Comparison of ENCODE assay signal across 8 cellular contexts in genomic region chr5:162068412-162068811, GRCh38. TPM values are rescaled to one million over a fixed set of nuclear protein-coding genes. Genes with fewer than 3 reads are reported as not detected.
DNase-seq lines count a peak whose midpoint lies in the region.

No MANE protein-coding gene starts in this region.

- peak overlapping the region; percentile 34 for H3K9ac ChIP-seq in iPS-18a (ENCODE audit: low read length)

- no peaks in the 10 kb centered on the region for H3K9me3 ChIP-seq in iPS-18a (ENCODE audit: control insufficient read depth, low read depth, low read length)

- DNase-seq in AG20443 (ENCODE audit: low spot score) (peak; percentile 11), H7 (peak; percentile 55), SHP77 treated with DMSO at 0.1 percent for 48 hours (lab: John Stamatoyannopoulos, UW) (peak; percentile 32), NCI-H1694 treated with DMSO at 0.1 percent for 48 hours (lab: John Stamatoyannopoulos, UW) (no peak), NCI-H2107 (lab: John Stamatoyannopoulos, UW) (no peak), GM03348 (ENCODE audit: low spot score) (no peak)
- DNase-seq in activated effector memory CD4-positive, alpha-beta T cell treated with Interleukin-2 at 50 U/mL for 16 hours: no peak

- H3K36me3 ChIP-seq in H7 (replicated peaks; ENCODE audit: control insufficient read depth, insufficient read depth, low read length) (no peaks in the 10 kb centered on the region), iPS-18a (ENCODE audit: control insufficient read depth, low read depth, low read length) (no peaks in the 10 kb centered on the region)

- H3K27ac ChIP-seq in iPS-18a (ENCODE audit: low read length): no peak overlapping the region

- peaks cover 2% of the 10 kb centered on the region; the same call in 1 of the 2 replicates for H3K27me3 ChIP-seq in H7 (ENCODE audit: control insufficient read depth, insufficient read depth, low read length)
- peaks cover 7% of the 10 kb centered on the region for H3K27me3 ChIP-seq in iPS-18a (ENCODE audit: control insufficient read depth, insufficient read depth, low read length)

- H3K4me1 ChIP-seq in iPS-18a (ENCODE audit: control insufficient read depth, low read depth, low read length): peaks cover 5% of the 10 kb centered on the region

- H3K4me3 ChIP-seq in H7 (ENCODE audit: insufficient read depth, low read depth, low read length) (peak overlapping the region; percentile 55), iPS-18a (ENCODE audit: low read length) (peak overlapping the region; percentile 88)

RNA-seq across cellular contexts. Expression of gene GABRG2, which starts 0.8 kb away (rescaled TPM):
- 0.04 and 0.73 TPM in 2 replicates for total RNA-seq in H7 (2014; rRNA removed; shearing (Covaris generic))

Comparison
In these comparisons a context has a peak if more than half of its experiments do, and no peak if none do; other contexts are left out.
1. DNase-seq: peak in AG20443 (single experiment), H7 (single experiment) and SHP77 treated with DMSO at 0.1 percent for 48 hours (single experiment); none in activated effector memory CD4-positive, alpha-beta T cell treated with Interleukin-2 at 50 U/mL for 16 hours (single experiment), NCI-H1694 treated with DMSO at 0.1 percent for 48 hours (single experiment), NCI-H2107 (single experiment) and GM03348 (single experiment).